ENCODE assay signal across 7 cellular contexts in genomic region chr7:72830567-72830966, GRCh38. TPM values are rescaled to one million over a fixed set of nuclear protein-coding genes. Genes with fewer than 3 reads are reported as not detected.
DNase-seq lines count a peak whose midpoint lies in the region; ATAC-seq and TF ChIP-seq lines count a peak whose summit lies in the region.
"Not testable (repeated sequence)": the region's sequence is repeated elsewhere in the genome, so short reads cannot be mapped to it uniquely, and the experiment has no call there.

No MANE protein-coding gene starts in this region.

- H3K4me3 ChIP-seq in GM08714 (ENCODE audit: low read length) (peak overlapping the region; percentile 84), NT2/D1 (ENCODE audit: insufficient read length, low read depth) (peak overlapping the region; percentile 15), gastroesophageal sphincter (peak overlapping the region; percentile 60 to 73), mucosa of stomach (ENCODE audit: low read length) (peak overlapping the region; percentile 56), skeletal muscle satellite cell (ENCODE audit: low read length) (peak overlapping the region; percentile 73)

- H3K9me3 Mint-ChIP-seq in activated T-cell treated with anti-CD3 and anti-CD28 coated beads, Interleukin-2, amount 50 U/mL, for 24 hours; central memory CD8-positive, alpha-beta T cell: not testable (repeated sequence)

- not testable (repeated sequence) for H3K27me3 ChIP-seq in NT2/D1 (ENCODE audit: insufficient read depth, insufficient read length); gastroesophageal sphincter; mucosa of stomach (ENCODE audit: control insufficient read depth, insufficient read depth, low read length); skeletal muscle satellite cell (ENCODE audit: control insufficient read depth, insufficient read depth, low read length)

- H3K27me3 Mint-ChIP-seq in activated T-cell treated with anti-CD3 and anti-CD28 coated beads, Interleukin-2, amount 50 U/mL, for 24 hours; central memory CD8-positive, alpha-beta T cell: not testable (repeated sequence)

- peak overlapping the region; percentile 95 to 99 (median 98) for H3K27ac ChIP-seq in gastroesophageal sphincter

- not testable (repeated sequence) for TF ChIP-seq POLR2A in gastroesophageal sphincter (IDR thresholded peaks at IDR 0.05)

- H3K9ac ChIP-seq in NT2/D1 (ENCODE audit: insufficient read length, low read depth): not testable (repeated sequence)
- peak overlapping the region; percentile 87 for H3K9ac ChIP-seq in mucosa of stomach (ENCODE audit: low read length)
- peak overlapping the region; percentile 95 for H3K9ac ChIP-seq in skeletal muscle satellite cell (ENCODE audit: low read depth, low read length)

- H3K36me3 ChIP-seq in NT2/D1 (ENCODE audit: insufficient read depth, insufficient read length, low read length): peaks cover 22% of the 10 kb centered on the region
- H3K36me3 ChIP-seq in gastroesophageal sphincter: peaks cover 0 to 47% of the 10 kb centered on the region in 2 donors
- not testable (repeated sequence) for H3K36me3 ChIP-seq in mucosa of stomach (ENCODE audit: control insufficient read depth, insufficient read depth, low read length)
- H3K36me3 ChIP-seq in skeletal muscle satellite cell (ENCODE audit: insufficient read depth, low read length): peaks cover 24% of the 10 kb centered on the region

- peaks cover 35% of the 10 kb centered on the region for H3K4me1 Mint-ChIP-seq in activated T-cell treated with anti-CD3 and anti-CD28 coated beads, Interleukin-2, amount 50 U/mL, for 24 hours (ENCODE audit: low read depth)
- peaks cover 36% of the 10 kb centered on the region for H3K4me1 Mint-ChIP-seq in central memory CD8-positive, alpha-beta T cell

- peaks cover 60% of the 10 kb centered on the region for H3K36me3 Mint-ChIP-seq in activated T-cell treated with anti-CD3 and anti-CD28 coated beads, Interleukin-2, amount 50 U/mL, for 24 hours (ENCODE audit: low read depth)
- H3K36me3 Mint-ChIP-seq in central memory CD8-positive, alpha-beta T cell (ENCODE audit: insufficient read depth): peaks cover 68% of the 10 kb centered on the region

- 17 to 22% methylated on average over 3 to 5 of the region's 5 CpGs for WGBS in gastroesophageal sphincter (ENCODE audit: low coverage in 1 of 2), 2 donors

- H3K4me3 Mint-ChIP-seq in activated T-cell treated with anti-CD3 and anti-CD28 coated beads, Interleukin-2, amount 50 U/mL, for 24 hours: peak overlapping the region; percentile 90
- peak overlapping the region; percentile 95 for H3K4me3 Mint-ChIP-seq in central memory CD8-positive, alpha-beta T cell

- H3K4me2 ChIP-seq in skeletal muscle satellite cell (ENCODE audit: low read length): peak overlapping the region; percentile 71

- not testable (repeated sequence) for ATAC-seq in central memory CD8-positive, alpha-beta T cell (replicated peaks; ENCODE audit: extremely low read depth, poor library complexity, severe bottlenecking); gastroesophageal sphincter

- not testable (repeated sequence) for TF ChIP-seq EP300 in gastroesophageal sphincter (IDR thresholded peaks at IDR 0.05)

- TF ChIP-seq CTCF in gastroesophageal sphincter (IDR thresholded peaks at IDR 0.05): not testable (repeated sequence)

- H3K9me3 ChIP-seq in NT2/D1 (ENCODE audit: insufficient read depth, low read length); gastroesophageal sphincter; mucosa of stomach (ENCODE audit: control insufficient read depth, low read length); skeletal muscle satellite cell (replicated peaks; ENCODE audit: low read length): not testable (repeated sequence)

- DNase-seq in NT2/D1 (ENCODE audit: low read depth, low spot score); activated T-cell treated with anti-CD3 and anti-CD28 coated beads, Interleukin-2, amount 50 U/mL, for 24 hours; central memory CD8-positive, alpha-beta T cell (ENCODE audit: low spot score in 2 of 2): not testable (repeated sequence)

- H3K4me1 ChIP-seq in NT2/D1 (ENCODE audit: insufficient read depth, insufficient read length); mucosa of stomach (ENCODE audit: control insufficient read depth, insufficient read depth, low read length); skeletal muscle satellite cell (ENCODE audit: control insufficient read depth, insufficient read depth, low read length): not testable (repeated sequence)
- peaks cover 6 to 38% (median 17%) of the 10 kb centered on the region in 3 donors for H3K4me1 ChIP-seq in gastroesophageal sphincter

- peak overlapping the region; percentile 94 for H3K27ac Mint-ChIP-seq in activated T-cell treated with anti-CD3 and anti-CD28 coated beads, Interleukin-2, amount 50 U/mL, for 24 hours
- peak overlapping the region; percentile 99 for H3K27ac Mint-ChIP-seq in central memory CD8-positive, alpha-beta T cell (ENCODE audit: low read depth)

RNA-seq across cellular contexts. Expression of gene TYW1B, which starts 2.6 kb away (rescaled TPM):
- total RNA-seq in gastroesophageal sphincter: 1 to 10 TPM; 1.7 to 4.5 (median 3.2) TPM
- 1.5 and 3.1 TPM in 2 replicates for total RNA-seq in skeletal muscle satellite cell (2012; rRNA removed)

Comparison
In these comparisons a context has a peak if more than half of its experiments do, and no peak if none do; other contexts are left out.
1. H3K4me3 ChIP-seq: peak in every context shown above with its lines; median percentile 84 in GM08714; 73 in skeletal muscle satellite cell; 66 in gastroesophageal sphincter; 56 in mucosa of stomach; 15 in NT2/D1.